ENCODE assay signal across 10 cellular contexts in the genomic region with DNA sequence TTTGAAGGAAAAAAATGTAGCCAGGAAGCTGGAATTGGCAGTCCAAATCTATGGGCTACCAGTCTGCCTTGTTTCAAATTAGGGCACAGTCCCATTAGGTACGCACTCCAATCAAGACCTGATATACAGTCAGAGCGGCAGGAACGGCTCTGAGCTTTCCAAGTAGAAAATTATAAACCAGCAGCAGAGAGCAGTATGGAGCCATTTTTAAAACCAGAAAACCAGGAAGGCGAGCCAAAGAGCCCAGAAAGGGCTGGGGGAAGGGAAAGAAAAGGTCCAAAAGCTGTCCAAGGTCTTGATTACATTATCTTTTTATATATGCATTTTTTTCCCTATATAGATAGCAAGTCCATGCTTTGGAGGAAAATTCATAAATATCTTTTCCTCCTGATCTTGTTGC.
DNase-seq lines count a peak whose midpoint lies in the region; ATAC-seq, FAIRE-seq and TF ChIP-seq lines count a peak whose summit lies in the region.
"Had no signal": no experiment of that assay in that cellular context is flagged by ENCODE, and none has a peak within 500 bp of the region (broad histone marks: within the 10 kb centered on the region; RNA-seq: fewer than 3 reads in every experiment).

No MANE protein-coding gene starts in this region.

- BruUV-seq in HepG2 (replicated peaks; lab: Mats Ljungman, UMichigan), result no TSS peak

- intact Hi-C loops in HepG2 (cut with micrococcal nuclease; ENCODE audit: unreplicated experiment), result no loop called here
- intact Hi-C loops in uterus (cut with DNase I; ENCODE audit: low total_unique reads), result no loop called here

- ATAC-seq in HepG2 (no peak; the same call in 2 of the 3 replicates), RWPE2 (ENCODE audit: low read depth) (0 out of 3 replicates have a peak, but pooled peaks have one; percentile 27), HG03097 (IDR thresholded peaks at IDR 0.05; ENCODE audit: low FRiP score, unreplicated experiment) (no peak), HG03196 (IDR thresholded peaks at IDR 0.05; ENCODE audit: unreplicated experiment) (no peak)

- 7% methylated on average over 4 of the region's 4 CpGs for WGBS in liver
- 2% methylated on average over 4 of the region's 4 CpGs for WGBS in HepG2 (ENCODE audit: low lambda C conversion rate)
- WGBS in hepatocyte (ENCODE audit: low lambda C conversion rate, missing lambda C conversion rate), result 15% methylated on average over 4 of the region's 4 CpGs

- H3K4me3 ChIP-seq in liver (ENCODE audit: low read depth in 1 of 3, low read length in 3 of 3) (no peak overlapping the region), HepG2 (replicated peaks in 1 of 3; ENCODE audit: insufficient read depth in 1 of 3, low read depth in 2 of 3, low read length in 3 of 3) (no peak overlapping the region), RWPE2 (ENCODE audit: severe bottlenecking) (no peak overlapping the region), hepatocyte (no peak overlapping the region), uterus (no peak overlapping the region)

- H3K79me2 ChIP-seq in HepG2 (ENCODE audit: insufficient read depth, low read length), result no peaks in the 10 kb centered on the region
- no peaks in the 10 kb centered on the region for H3K79me2 ChIP-seq in hepatocyte

- TF ChIP-seq CTCF in liver (IDR thresholded peaks at IDR 0.05; ENCODE audit: low read depth, low read length, missing input control) (peak; percentile 35), HepG2 (CRISPR knock-in tag; IDR thresholded peaks at IDR 0.05) (no peak), RWPE2 (IDR thresholded peaks at IDR 0.05; ENCODE audit: poor library complexity, severe bottlenecking) (peak; percentile 28), hepatocyte (IDR thresholded peaks at IDR 0.05; ENCODE audit: poor library complexity) (peak; percentile 58), uterus (IDR thresholded peaks at IDR 0.05) (peak in 1 of 4 experiments; percentile 7)

- H2AFZ ChIP-seq in HepG2 (ENCODE audit: low read length), result no peak overlapping the region
- H2AFZ ChIP-seq in hepatocyte, result peak overlapping the region; percentile 5

- in situ Hi-C loops in HepG2 (cut with HindIII; ENCODE audit: extremely low pct_ligation_motif_present, low pct_unique_long_range_greater_than_20kb), result no loop called here

- H3K4me1 ChIP-seq in liver (ENCODE audit: control insufficient read depth in 4 of 4, insufficient read depth in 4 of 4, low read length in 3 of 4), result peaks cover 0 to 10% (median under 1%) of the 10 kb centered on the region in 4 donors
- H3K4me1 ChIP-seq in HepG2 (ENCODE audit: insufficient read depth, low read length), result no peaks in the 10 kb centered on the region
- no peaks in the 10 kb centered on the region for H3K4me1 ChIP-seq in RWPE2 (ENCODE audit: insufficient read depth, poor library complexity, severe bottlenecking)
- H3K4me1 ChIP-seq in hepatocyte (ENCODE audit: insufficient read depth), result peaks cover 9% of the 10 kb centered on the region
- H3K4me1 ChIP-seq in uterus, result no peaks in the 10 kb centered on the region

- H3K36me3 ChIP-seq in liver (ENCODE audit: control insufficient read depth in 4 of 4, insufficient read depth in 3 of 4, low read depth in 1 of 4, low read length in 3 of 4), result no peaks in the 10 kb centered on the region
- no peaks in the 10 kb centered on the region for H3K36me3 ChIP-seq in HepG2 (replicated peaks in 1 of 2; ENCODE audit: control insufficient read depth in 1 of 2, insufficient read depth in 2 of 2, low read length in 2 of 2)
- H3K36me3 ChIP-seq in RWPE2 (ENCODE audit: low read depth), result no peaks in the 10 kb centered on the region
- H3K36me3 ChIP-seq in hepatocyte (replicated peaks; ENCODE audit: insufficient read depth, low read depth), result no peaks in the 10 kb centered on the region
- H3K36me3 ChIP-seq in uterus, result no peaks in the 10 kb centered on the region
- H3K36me3 ChIP-seq: brain microvascular endothelial cell had no signal

- no peak for TF ChIP-seq POLR2A in HepG2 (IDR thresholded peaks at IDR 0.05; ENCODE audit: insufficient read depth in 1 of 2, low read depth in 2 of 2, low read length in 2 of 2)
- no peak for TF ChIP-seq POLR2A in uterus (IDR thresholded peaks at IDR 0.05)
- TF ChIP-seq POLR2A in H54 (IDR thresholded peaks at IDR 0.05; ENCODE audit: low read depth, low read length), result no peak

- DNase-seq in HepG2 (ENCODE audit: low spot score) (no peak), RWPE2 (ENCODE audit: low spot score) (no peak), hepatocyte (ENCODE audit: low spot score) (peak; percentile 58), uterus (no peak), H54 (ENCODE audit: insufficient read length, low spot score) (no peak)
- DNase-seq: brain microvascular endothelial cell; CD4-positive, CD25-positive, alpha-beta regulatory T cell had no signal

- no peak for FAIRE-seq in HepG2 (lab: Jason Lieb, UNC)
- no peak for FAIRE-seq in H54 (lab: Jason Lieb, UNC)

- no peak overlapping the region for H3K4me2 ChIP-seq in HepG2 (ENCODE audit: low read depth, low read length)
- peak overlapping the region; percentile 61 for H3K4me2 ChIP-seq in hepatocyte

- H3K9me2 ChIP-seq in hepatocyte (replicated peaks; ENCODE audit: insufficient read depth), result no peaks in the 10 kb centered on the region

- H3K27me3 ChIP-seq in liver (ENCODE audit: control insufficient read depth in 4 of 4, insufficient read depth in 4 of 4, low read length in 3 of 4) (no peaks in the 10 kb centered on the region), HepG2 (ENCODE audit: control insufficient read depth in 1 of 2, insufficient read depth in 2 of 2, low read length in 2 of 2) (no peaks in the 10 kb centered on the region), RWPE2 (ENCODE audit: insufficient read depth, poor library complexity, severe bottlenecking) (no peaks in the 10 kb centered on the region), hepatocyte (no peaks in the 10 kb centered on the region), uterus (no peaks in the 10 kb centered on the region)
- H3K27me3 ChIP-seq: brain microvascular endothelial cell had no signal

- TF ChIP-seq RAD21 in liver (IDR thresholded peaks at IDR 0.05), result peak; percentile 61 to 76
- no peak for TF ChIP-seq RAD21 in HepG2 (CRISPR knock-in tag; IDR thresholded peaks at IDR 0.05)

- H4K20me1 ChIP-seq in HepG2 (ENCODE audit: insufficient read depth, low read length), result no peaks in the 10 kb centered on the region
- no peaks in the 10 kb centered on the region for H4K20me1 ChIP-seq in hepatocyte (ENCODE audit: insufficient read depth, poor library complexity, severe bottlenecking)

- CTCF ChIA-PET in HepG2 (lab: Yijun Ruan, JAX; ENCODE audit: low intra/inter-chr PET ratio, low total read pairs), result no interaction called here

- POLR2A ChIA-PET in HepG2 (lab: Yijun Ruan, JAX), result interaction anchor here (0.7 kb wide), 1 partner anchor 768 kb away, joined by 3 read pairs; a partner anchor contains a TSS

- H3K27ac ChIP-seq in liver (ENCODE audit: low read depth in 1 of 2, low read length in 2 of 2) (no peak overlapping the region), HepG2 (ENCODE audit: extremely low read length, insufficient read depth, low read length) (no peak overlapping the region), RWPE2 (ENCODE audit: poor library complexity, severe bottlenecking) (no peak overlapping the region), hepatocyte (no peak overlapping the region), uterus (no peak overlapping the region)
- H3K27ac ChIP-seq: brain microvascular endothelial cell had no signal

- H3K9ac ChIP-seq in liver (ENCODE audit: low read depth in 1 of 2, low read length in 2 of 2) (no peak overlapping the region), HepG2 (ENCODE audit: insufficient read depth, low read depth, low read length) (no peak overlapping the region)

- no peak for TF ChIP-seq EP300 in HepG2 (IDR thresholded peaks at IDR 0.05; ENCODE audit: low read depth in 2 of 2, low read length in 2 of 2)
- no peak for TF ChIP-seq EP300 in HepG2 (CRISPR knock-in tag; IDR thresholded peaks at IDR 0.05; ENCODE audit: borderline replicate concordance)

- H3K9me3 ChIP-seq in liver (ENCODE audit: control insufficient read depth in 4 of 4, low read length in 3 of 4), result no peaks in the 10 kb centered on the region
- H3K9me3 ChIP-seq in HepG2 (ENCODE audit: low read length), result no peaks in the 10 kb centered on the region
- H3K9me3 ChIP-seq in RWPE2 (ENCODE audit: severe bottlenecking), result no peaks in the 10 kb centered on the region
- H3K9me3 ChIP-seq in hepatocyte (ENCODE audit: low read depth), result no peaks in the 10 kb centered on the region
- H3K9me3 ChIP-seq in uterus, result no peaks in the 10 kb centered on the region

TF ChIP-seq in liver, 16 proteins besides CTCF, POLR2A, EP300 and RAD21 (continues in another document):
- TF ChIP-seq HNF4A (conservative IDR thresholded peaks at IDR 0.05) (peak in 1 of 2 donors; percentile 32), YY1 (IDR thresholded peaks at IDR 0.05) (peak; percentile 61)

TF ChIP-seq in HepG2, 621 proteins besides CTCF, POLR2A, EP300 and RAD21 (continues in another document):
- no peak for TF ChIP-seq ZNF83 (CRISPR knock-in tag; IDR thresholded peaks at IDR 0.05; ENCODE audit: borderline replicate concordance)
- TF ChIP-seq, protein P1, sequence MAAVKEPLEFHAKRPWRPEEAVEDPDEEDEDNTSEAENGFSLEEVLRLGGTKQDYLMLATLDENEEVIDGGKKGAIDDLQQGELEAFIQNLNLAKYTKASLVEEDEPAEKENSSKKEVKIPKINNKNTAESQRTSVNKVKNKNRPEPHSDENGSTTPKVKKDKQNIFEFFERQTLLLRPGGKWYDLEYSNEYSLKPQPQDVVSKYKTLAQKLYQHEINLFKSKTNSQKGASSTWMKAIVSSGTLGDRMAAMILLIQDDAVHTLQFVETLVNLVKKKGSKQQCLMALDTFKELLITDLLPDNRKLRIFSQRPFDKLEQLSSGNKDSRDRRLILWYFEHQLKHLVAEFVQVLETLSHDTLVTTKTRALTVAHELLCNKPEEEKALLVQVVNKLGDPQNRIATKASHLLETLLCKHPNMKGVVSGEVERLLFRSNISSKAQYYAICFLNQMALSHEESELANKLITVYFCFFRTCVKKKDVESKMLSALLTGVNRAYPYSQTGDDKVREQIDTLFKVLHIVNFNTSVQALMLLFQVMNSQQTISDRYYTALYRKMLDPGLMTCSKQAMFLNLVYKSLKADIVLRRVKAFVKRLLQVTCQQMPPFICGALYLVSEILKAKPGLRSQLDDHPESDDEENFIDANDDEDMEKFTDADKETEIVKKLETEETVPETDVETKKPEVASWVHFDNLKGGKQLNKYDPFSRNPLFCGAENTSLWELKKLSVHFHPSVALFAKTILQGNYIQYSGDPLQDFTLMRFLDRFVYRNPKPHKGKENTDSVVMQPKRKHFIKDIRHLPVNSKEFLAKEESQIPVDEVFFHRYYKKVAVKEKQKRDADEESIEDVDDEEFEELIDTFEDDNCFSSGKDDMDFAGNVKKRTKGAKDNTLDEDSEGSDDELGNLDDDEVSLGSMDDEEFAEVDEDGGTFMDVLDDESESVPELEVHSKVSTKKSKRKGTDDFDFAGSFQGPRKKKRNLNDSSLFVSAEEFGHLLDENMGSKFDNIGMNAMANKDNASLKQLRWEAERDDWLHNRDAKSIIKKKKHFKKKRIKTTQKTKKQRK (IDR thresholded peaks at IDR 0.05; ENCODE audit: low read length), result no peak
- no peak for TF ChIP-seq ZNF652 (CRISPR knock-in tag; IDR thresholded peaks at IDR 0.05; ENCODE audit: borderline replicate concordance, low read depth)
- TF ChIP-seq ZNF670 (CRISPR knock-in tag; IDR thresholded peaks at IDR 0.05; ENCODE audit: borderline replicate concordance), result no peak
